In the genomic region with DNA sequence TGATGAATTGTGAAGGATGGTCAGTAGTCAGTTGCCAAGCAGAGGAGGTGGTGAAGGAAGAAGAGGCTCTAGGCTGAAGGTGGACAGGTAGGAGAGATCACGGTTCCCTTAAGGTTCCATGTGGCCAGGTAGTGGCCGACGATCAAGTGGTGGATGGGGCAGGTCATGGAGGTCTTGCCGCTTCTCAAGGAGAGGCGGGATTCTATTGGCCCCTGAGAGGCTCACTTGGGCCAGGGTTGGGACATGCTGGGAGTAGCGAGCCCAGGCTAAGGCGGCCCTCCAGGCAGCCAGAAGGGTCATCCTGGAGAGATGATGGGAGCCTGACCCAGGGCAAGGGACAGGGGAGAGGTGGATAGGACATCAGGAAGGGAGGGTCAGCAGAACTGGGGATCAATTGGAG, we compare ENCODE assay signal across 25 cellular contexts. TPM values are rescaled to one million over a fixed set of nuclear protein-coding genes. Genes with fewer than 3 reads are reported as not detected.
"Had no signal": no experiment of that assay in that cellular context is flagged by ENCODE, and none has a peak within 500 bp of the region (broad histone marks: within the 10 kb centered on the region; RNA-seq: fewer than 3 reads in every experiment).

No MANE protein-coding gene starts in this region.

- H3K9me3 ChIP-seq: adrenal gland, stomach had no signal

- H3K27ac ChIP-seq: adrenal gland, stomach had no signal

- H3K4me3 ChIP-seq: adrenal gland, lung, stomach had no signal

- H3K4me3 Mint-ChIP-seq: activated naive CD4-positive, alpha-beta T cell treated with anti-CD3 and anti-CD28 coated beads for 36 hours; mesothelial cell of epicardium; nephron; T-cell had no signal

- H3K36me3 ChIP-seq: adrenal gland, stomach had no signal

- DNase-seq: activated CD4-positive, alpha-beta T cell treated with anti-CD3 and anti-CD28 coated beads, Interleukin-2, amount 50 U/mL, for 1 hour; activated CD8-positive, alpha-beta memory T cell treated with anti-CD3 and anti-CD28 coated beads for 24 hours; activated naive CD4-positive, alpha-beta T cell treated with anti-CD3 and anti-CD28 coated beads for 36 hours; foreskin melanocyte; glutamatergic neuron; hippocampal formation; left cardiac atrium; nucleus accumbens; SIG-M5; stimulated activated CD4-positive, alpha-beta T cell treated with anti-CD3 and anti-CD28 coated beads, Interleukin-12 subunit alpha, Interleukin-12 subunit beta, amount 100 ng/mL, for 4 hours; stimulated activated CD4-positive, alpha-beta T cell treated with anti-CD3 and anti-CD28 coated beads, Interleukin-1b, Interleukin-23, amount 100 ng/mL, for 48 hours; stomach; T-helper 9 cell had no signal

- H3K27me3 ChIP-seq: adrenal gland, stomach had no signal

- H3K9me3 Mint-ChIP-seq: activated naive CD4-positive, alpha-beta T cell treated with anti-CD3 and anti-CD28 coated beads for 36 hours; mesothelial cell of epicardium; nephron; T-cell had no signal

- H3K27ac Mint-ChIP-seq: activated naive CD4-positive, alpha-beta T cell treated with anti-CD3 and anti-CD28 coated beads for 36 hours; mesothelial cell of epicardium; T-cell had no signal

- H3K4me1 ChIP-seq: adrenal gland had no signal

- ATAC-seq: left cardiac atrium, SK-N-SH treated with all-trans-retinoic acid at 6 μM for 48 hours, T-cell had no signal

- H3K36me3 Mint-ChIP-seq: mesothelial cell of epicardium, T-cell had no signal

RNA-seq across cellular contexts. Expression of a gene that starts 20.9 kb away (rescaled TPM):
- total RNA-seq: activated naive CD4-positive, alpha-beta T cell treated with anti-CD3 and anti-CD28 coated beads for 36 hours; chondrocyte; dermis microvascular lymphatic vessel endothelial cell; left cardiac atrium had no signal

RNA-seq across cellular contexts. Expression of a gene that starts 30.8 kb away (rescaled TPM):
- total RNA-seq: activated naive CD4-positive, alpha-beta T cell treated with anti-CD3 and anti-CD28 coated beads for 36 hours; chondrocyte; dermis microvascular lymphatic vessel endothelial cell; epithelial cell of proximal tubule; left cardiac atrium; mesothelial cell of epicardium; renal cortical epithelial cell; stomach; temporal lobe; urinary bladder had no signal
